In the genomic region with DNA sequence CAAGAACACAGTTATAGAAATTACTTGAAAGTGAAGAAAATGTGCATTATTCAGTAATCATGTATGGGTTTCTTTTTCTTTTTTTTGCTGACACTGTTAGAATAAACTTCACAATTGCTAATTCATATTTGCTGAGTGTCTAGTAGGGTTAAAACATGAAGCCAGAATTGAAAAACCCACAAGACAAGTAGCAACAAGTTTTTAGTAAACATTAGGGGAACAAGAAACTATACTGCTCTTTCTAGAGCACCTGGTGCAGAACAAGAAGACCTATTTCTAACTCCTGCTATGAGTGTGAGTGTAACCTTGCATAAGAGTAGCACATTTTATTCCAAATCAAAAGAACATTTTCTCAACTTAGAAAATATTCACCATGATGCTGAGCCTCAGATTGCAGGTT, we compare ENCODE assay signal across 2 cellular contexts.
TF ChIP-seq lines count a peak whose summit lies in the region.

No MANE protein-coding gene starts in this region.

TF ChIP-seq in SK-N-SH, 30 proteins besides CTCF, POLR2A, EP300 and RAD21 (continued from another document):
- no peak for TF ChIP-seq IRF3 (IDR thresholded peaks at IDR 0.05; ENCODE audit: low read depth, low read length)
- TF ChIP-seq RCOR1 (IDR thresholded peaks at IDR 0.05; ENCODE audit: low read length), result no peak
- no peak for TF ChIP-seq ELF1 (IDR thresholded peaks at IDR 0.05)
- TF ChIP-seq NRF1 (IDR thresholded peaks at IDR 0.05; ENCODE audit: low read depth, low read length), result no peak
- TF ChIP-seq GABPA (IDR thresholded peaks at IDR 0.05; ENCODE audit: low read depth), result no peak
- TF ChIP-seq SMC3 (IDR thresholded peaks at IDR 0.05; ENCODE audit: low read depth, low read length), result no peak
- no peak for TF ChIP-seq RFX5 (IDR thresholded peaks at IDR 0.05; ENCODE audit: low read length)
- no peak for TF ChIP-seq RXRA (IDR thresholded peaks at IDR 0.05; ENCODE audit: borderline replicate concordance, low read depth)
- TF ChIP-seq USF2 (IDR thresholded peaks at IDR 0.05; ENCODE audit: borderline replicate concordance, low read depth, low read length), result no peak
TF ChIP-seq in SK-N-SH: peak in this region for 0.

TF ChIP-seq in SK-N-SH treated with all-trans-retinoic acid at 6 μM for 48 hours, 23 proteins besides CTCF, POLR2A, EP300 and RAD21 (continued from another document):
- no peak for TF ChIP-seq PATZ1 (CRISPR knock-in tag; IDR thresholded peaks at IDR 0.05; ENCODE audit: borderline replicate concordance)
- TF ChIP-seq RARB (CRISPR knock-in tag; IDR thresholded peaks at IDR 0.05), result no peak
- TF ChIP-seq, protein P1, sequence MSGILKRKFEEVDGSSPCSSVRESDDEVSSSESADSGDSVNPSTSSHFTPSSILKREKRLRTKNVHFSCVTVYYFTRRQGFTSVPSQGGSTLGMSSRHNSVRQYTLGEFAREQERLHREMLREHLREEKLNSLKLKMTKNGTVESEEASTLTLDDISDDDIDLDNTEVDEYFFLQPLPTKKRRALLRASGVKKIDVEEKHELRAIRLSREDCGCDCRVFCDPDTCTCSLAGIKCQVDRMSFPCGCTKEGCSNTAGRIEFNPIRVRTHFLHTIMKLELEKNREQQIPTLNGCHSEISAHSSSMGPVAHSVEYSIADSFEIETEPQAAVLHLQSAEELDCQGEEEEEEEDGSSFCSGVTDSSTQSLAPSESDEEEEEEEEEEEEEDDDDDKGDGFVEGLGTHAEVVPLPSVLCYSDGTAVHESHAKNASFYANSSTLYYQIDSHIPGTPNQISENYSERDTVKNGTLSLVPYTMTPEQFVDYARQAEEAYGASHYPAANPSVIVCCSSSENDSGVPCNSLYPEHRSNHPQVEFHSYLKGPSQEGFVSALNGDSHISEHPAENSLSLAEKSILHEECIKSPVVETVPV (CRISPR knock-in tag; IDR thresholded peaks at IDR 0.05), result no peak
- TF ChIP-seq, protein P2, sequence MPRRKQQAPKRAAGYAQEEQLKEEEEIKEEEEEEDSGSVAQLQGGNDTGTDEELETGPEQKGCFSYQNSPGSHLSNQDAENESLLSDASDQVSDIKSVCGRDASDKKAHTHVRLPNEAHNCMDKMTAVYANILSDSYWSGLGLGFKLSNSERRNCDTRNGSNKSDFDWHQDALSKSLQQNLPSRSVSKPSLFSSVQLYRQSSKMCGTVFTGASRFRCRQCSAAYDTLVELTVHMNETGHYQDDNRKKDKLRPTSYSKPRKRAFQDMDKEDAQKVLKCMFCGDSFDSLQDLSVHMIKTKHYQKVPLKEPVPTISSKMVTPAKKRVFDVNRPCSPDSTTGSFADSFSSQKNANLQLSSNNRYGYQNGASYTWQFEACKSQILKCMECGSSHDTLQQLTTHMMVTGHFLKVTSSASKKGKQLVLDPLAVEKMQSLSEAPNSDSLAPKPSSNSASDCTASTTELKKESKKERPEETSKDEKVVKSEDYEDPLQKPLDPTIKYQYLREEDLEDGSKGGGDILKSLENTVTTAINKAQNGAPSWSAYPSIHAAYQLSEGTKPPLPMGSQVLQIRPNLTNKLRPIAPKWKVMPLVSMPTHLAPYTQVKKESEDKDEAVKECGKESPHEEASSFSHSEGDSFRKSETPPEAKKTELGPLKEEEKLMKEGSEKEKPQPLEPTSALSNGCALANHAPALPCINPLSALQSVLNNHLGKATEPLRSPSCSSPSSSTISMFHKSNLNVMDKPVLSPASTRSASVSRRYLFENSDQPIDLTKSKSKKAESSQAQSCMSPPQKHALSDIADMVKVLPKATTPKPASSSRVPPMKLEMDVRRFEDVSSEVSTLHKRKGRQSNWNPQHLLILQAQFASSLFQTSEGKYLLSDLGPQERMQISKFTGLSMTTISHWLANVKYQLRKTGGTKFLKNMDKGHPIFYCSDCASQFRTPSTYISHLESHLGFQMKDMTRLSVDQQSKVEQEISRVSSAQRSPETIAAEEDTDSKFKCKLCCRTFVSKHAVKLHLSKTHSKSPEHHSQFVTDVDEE (CRISPR knock-in tag; IDR thresholded peaks at IDR 0.05), result no peak
- TF ChIP-seq ZNF70 (CRISPR knock-in tag; IDR thresholded peaks at IDR 0.05), result no peak
- no peak for TF ChIP-seq ZNF8 (CRISPR knock-in tag; IDR thresholded peaks at IDR 0.05)
- TF ChIP-seq ESRRG (CRISPR knock-in tag; IDR thresholded peaks at IDR 0.05), result no peak
- TF ChIP-seq TCF4 (CRISPR knock-in tag; IDR thresholded peaks at IDR 0.05; ENCODE audit: borderline replicate concordance), result no peak
